9 cellular contexts compared by ENCODE assay signal in the genomic region with DNA sequence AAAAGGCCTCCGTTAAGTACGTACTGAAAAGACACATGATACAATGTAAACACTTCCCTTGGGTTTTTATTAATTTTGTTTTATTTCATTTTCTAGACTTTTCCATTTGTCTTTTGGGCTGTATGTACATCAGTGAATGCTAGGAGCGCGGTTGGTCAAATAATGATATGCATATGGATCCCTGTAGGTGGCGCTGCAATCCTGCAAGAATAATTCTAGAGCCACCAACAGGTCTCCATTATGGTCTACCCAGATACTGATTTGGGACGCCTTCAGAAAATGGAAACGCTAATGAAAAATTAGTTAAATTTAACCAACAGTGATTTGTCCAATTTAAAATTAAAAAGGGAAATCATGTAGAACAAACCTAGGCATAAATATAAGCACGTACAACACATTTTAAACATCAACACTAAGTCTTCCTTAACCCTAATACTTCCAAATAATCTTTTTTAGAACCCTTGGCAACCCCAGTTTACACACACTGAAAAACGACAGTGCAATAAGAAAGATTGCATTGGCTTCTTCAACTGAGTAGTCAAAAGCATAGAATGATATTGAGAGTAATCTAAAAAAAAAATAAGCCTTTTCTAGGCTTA.
DNase-seq lines count a peak whose midpoint lies in the region; ATAC-seq and TF ChIP-seq lines count a peak whose summit lies in the region.
"Had no signal": no experiment of that assay in that cellular context is flagged by ENCODE, and none has a peak within 500 bp of the region (broad histone marks: within the 10 kb centered on the region; RNA-seq: fewer than 3 reads in every experiment).

No MANE protein-coding gene starts in this region.

- H3K36me3 Mint-ChIP-seq in activated B cell treated with CpG ODN at 0.5 μM for 24 hours (ENCODE audit: low read depth): no peaks in the 10 kb centered on the region

- no peak overlapping the region for H3K27ac Mint-ChIP-seq in activated B cell treated with CpG ODN at 0.5 μM for 24 hours

- DNase-seq in DMS114 treated with DMSO at 0.1 percent for 48 hours (lab: John Stamatoyannopoulos, UW; ENCODE audit: unreplicated experiment) (peak; percentile 72), NCI-H2107 treated with DMSO at 0.1 percent for 48 hours (lab: John Stamatoyannopoulos, UW; ENCODE audit: unreplicated experiment) (peak; percentile 63), activated B cell treated with CpG ODN at 0.5 μM for 24 hours (peak; percentile 23), glomerular visceral epithelial cell (ENCODE audit: extremely low spot score) (peak; percentile 75), pons (ENCODE audit: low spot score) (peak; percentile 94)
- DNase-seq in activated effector memory CD4-positive, alpha-beta T cell treated with anti-CD3 and anti-CD28 coated beads, Interleukin-2, amount 50 U/mL, for 16 hours: no peak

- ATAC-seq in GM19324 (IDR thresholded peaks at IDR 0.05; ENCODE audit: low FRiP score, unreplicated experiment): peak; percentile 93
- ATAC-seq in HG03139 (IDR thresholded peaks at IDR 0.05; ENCODE audit: unreplicated experiment): peak; percentile 94
- peak; percentile 80 for ATAC-seq in activated B cell treated with CpG ODN at 0.5 μM for 24 hours (ENCODE audit: low read depth)

- intact Hi-C loops in activated B cell treated with CpG ODN at 0.5 μM for 24 hours (cut with micrococcal nuclease): loop anchor here (1.0 to 10.0 kb wide), 8 partner anchors 526 to 1524 kb away; no protein-coding TSS in a partner anchor

- POLR2A ChIA-PET in activated B cell treated with CpG ODN at 0.5 μM for 24 hours (lab: Charles Lee): no interaction called here

- no peaks in the 10 kb centered on the region for H3K27me3 Mint-ChIP-seq in activated B cell treated with CpG ODN at 0.5 μM for 24 hours
- H3K27me3 Mint-ChIP-seq: central memory CD8-positive, alpha-beta T cell had no signal

- H3K9me3 Mint-ChIP-seq in activated B cell treated with CpG ODN at 0.5 μM for 24 hours: no peaks in the 10 kb centered on the region

- no peak overlapping the region for H3K4me3 Mint-ChIP-seq in activated B cell treated with CpG ODN at 0.5 μM for 24 hours
- H3K4me3 Mint-ChIP-seq: central memory CD8-positive, alpha-beta T cell had no signal

- H3K4me1 Mint-ChIP-seq in activated B cell treated with CpG ODN at 0.5 μM for 24 hours: peaks cover 3% of the 10 kb centered on the region
- H3K4me1 Mint-ChIP-seq: central memory CD8-positive, alpha-beta T cell had no signal

- TF ChIP-seq CTCF in activated B cell treated with CpG ODN at 0.5 μM for 24 hours (IDR thresholded peaks at IDR 0.05): peak; percentile 49

- CTCF ChIA-PET in activated B cell treated with CpG ODN at 0.5 μM for 24 hours (lab: Charles Lee): no interaction called here
